In the genomic region with DNA sequence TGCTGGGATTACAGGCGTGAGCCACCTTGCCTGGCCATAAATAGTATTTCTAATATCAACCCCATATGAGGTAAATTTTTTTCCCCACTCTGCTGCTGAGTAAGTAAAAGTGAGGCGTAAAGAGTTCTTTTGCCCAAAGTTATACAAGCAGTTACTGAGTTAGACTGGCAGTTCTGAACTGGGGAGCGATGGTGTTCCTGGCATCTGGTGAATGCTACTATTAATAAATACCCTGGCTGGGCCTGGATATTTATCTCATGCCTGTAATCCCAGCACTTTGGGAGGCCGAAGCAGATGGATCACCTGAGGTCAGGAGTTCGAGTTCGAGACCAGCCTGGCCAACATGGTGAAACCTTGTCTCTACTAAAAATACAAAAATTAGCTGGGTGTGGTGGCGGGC, we compare ENCODE assay signal across 10 cellular contexts. TPM values are rescaled to one million over a fixed set of nuclear protein-coding genes. Genes with fewer than 3 reads are reported as not detected.
DNase-seq lines count a peak whose midpoint lies in the region; ATAC-seq and TF ChIP-seq lines count a peak whose summit lies in the region.
"Not testable (repeated sequence)": the region's sequence is repeated elsewhere in the genome, so short reads cannot be mapped to it uniquely, and the experiment has no call there.
"Had no signal": no experiment of that assay in that cellular context is flagged by ENCODE, and none has a peak within 500 bp of the region (broad histone marks: within the 10 kb centered on the region; RNA-seq: fewer than 3 reads in every experiment).

No MANE protein-coding gene starts in this region.

- DNase-seq in AG04450 (ENCODE audit: low read depth, low spot score); HAP-1 (ENCODE audit: low spot score in 2 of 2); PC-3; activated T-cell treated with anti-CD3 and anti-CD28 coated beads, Interleukin-2, amount 50 U/mL, for 24 hours; mammary epithelial cell: not testable (repeated sequence)

- POLR2A ChIA-PET in AG04450 (lab: Yijun Ruan, JAX) = not testable (repeated sequence)
- POLR2A ChIA-PET in PC-3 (lab: Charles Lee; ENCODE audit: unreplicated experiment) = interaction anchor here (0.6 kb wide), 1 partner anchor 486 kb away, joined by 3 read pairs; no protein-coding TSS in a partner anchor

- ATAC-seq in PC-3, gastroesophageal sphincter: not testable (repeated sequence)

- H4K20me1 ChIP-seq in PC-3 (ENCODE audit: low read length) = peaks cover 51% of the 10 kb centered on the region
- H4K20me1 ChIP-seq in mammary epithelial cell (ENCODE audit: insufficient read depth, low read length) = not testable (repeated sequence)

- H2AFZ ChIP-seq in PC-3 (ENCODE audit: low read length); mammary epithelial cell (ENCODE audit: low read depth, low read length): not testable (repeated sequence)

- H3K9me2 ChIP-seq in PC-3 (replicated peaks; ENCODE audit: low read length) = not testable (repeated sequence)

- H3K4me1 Mint-ChIP-seq in activated T-cell treated with anti-CD3 and anti-CD28 coated beads, Interleukin-2, amount 50 U/mL, for 24 hours (ENCODE audit: low read depth) = peaks cover 61% of the 10 kb centered on the region

- H3K4me2 ChIP-seq in PC-3 (ENCODE audit: low read length) (peak overlapping the region; percentile 98), mammary epithelial cell (ENCODE audit: insufficient read depth, low read depth, low read length) (peak overlapping the region; percentile 76)

- H3K9me3 ChIP-seq in AG04450 (ENCODE audit: control insufficient read depth, insufficient read depth, low read length); HAP-1; PC-3 (ENCODE audit: low read length); mammary epithelial cell (replicated peaks; ENCODE audit: insufficient read depth, low read length); gastroesophageal sphincter; mesodermal cell (ENCODE audit: control insufficient read depth, low read length): not testable (repeated sequence)

- CTCF ChIA-PET in AG04450 (lab: Charles Lee) (interaction anchor here (1.3 to 4.3 kb wide), 4 partner anchors 36 to 122 kb away, joined by 3 to 23 read pairs (median 7); no protein-coding TSS in a partner anchor), PC-3 (lab: Charles Lee) (interaction anchor here (1.1 to 2.0 kb wide), 2 partner anchors 33 to 65 kb away, joined by 3 to 10 read pairs; no protein-coding TSS in a partner anchor), mammary epithelial cell (lab: Charles Lee; ENCODE audit: low non-redundant PET) (interaction anchor here (0.5 kb wide), 1 partner anchor 19 kb away, joined by 4 read pairs; no protein-coding TSS in a partner anchor)

- peak overlapping the region; percentile 95 for H3K4me3 ChIP-seq in AG04450 (ENCODE audit: low read depth, low read length)
- H3K4me3 ChIP-seq in HAP-1 = peak overlapping the region; percentile 89
- H3K4me3 ChIP-seq in PC-3 (ENCODE audit: low read length) = peak overlapping the region; percentile 91
- H3K4me3 ChIP-seq in mammary epithelial cell (replicated peaks in 1 of 3; ENCODE audit: insufficient read depth in 1 of 3, low read depth in 2 of 3, low read length in 3 of 3) = peak overlapping the region; percentile 61 to 89 (median 86)
- H3K4me3 ChIP-seq in gastroesophageal sphincter = peak overlapping the region in 1 of 2 donors; percentile 76
- H3K4me3 ChIP-seq in mesodermal cell (ENCODE audit: extremely low read depth, insufficient read depth, low read length, poor library complexity, severe bottlenecking) = peak overlapping the region; percentile 85
- H3K4me3 ChIP-seq in skin epidermis = peak overlapping the region in 4 of 7 experiments; percentile 53 to 88 (median 65)

- dilution Hi-C loops in mammary epithelial cell (cut with HindIII; ENCODE audit: low sequenced_read_pairs) = not testable (repeated sequence)

- peak overlapping the region; percentile 99 for H3K4me3 Mint-ChIP-seq in activated T-cell treated with anti-CD3 and anti-CD28 coated beads, Interleukin-2, amount 50 U/mL, for 24 hours

- H3K27ac Mint-ChIP-seq in activated T-cell treated with anti-CD3 and anti-CD28 coated beads, Interleukin-2, amount 50 U/mL, for 24 hours = peak overlapping the region; percentile 100

- H3K9ac ChIP-seq in PC-3 (ENCODE audit: low read length) (peak overlapping the region; percentile 99), mammary epithelial cell (ENCODE audit: insufficient read depth, low read length) (peak overlapping the region; percentile 100)

- TF ChIP-seq POLR2A in gastroesophageal sphincter (IDR thresholded peaks at IDR 0.05) = not testable (repeated sequence)

- in situ Hi-C loops in HAP-1 (cut with MboI; ENCODE audit: low sequenced_read_pairs); mammary epithelial cell (cut with MboI; ENCODE audit: low sequenced_read_pairs in 2 of 2): not testable (repeated sequence)

- H3K36me3 ChIP-seq in HAP-1 (replicated peaks) (peaks cover 63% of the 10 kb centered on the region), PC-3 (ENCODE audit: low read depth, low read length) (peaks cover 42% of the 10 kb centered on the region), mammary epithelial cell (ENCODE audit: insufficient read depth, low read length) (peaks cover 19% of the 10 kb centered on the region), gastroesophageal sphincter (peaks cover 0 to 25% of the 10 kb centered on the region in 2 donors), mesodermal cell (ENCODE audit: control insufficient read depth, insufficient read depth, low read length) (peaks cover 54% of the 10 kb centered on the region)

- H3K27me3 Mint-ChIP-seq in activated T-cell treated with anti-CD3 and anti-CD28 coated beads, Interleukin-2, amount 50 U/mL, for 24 hours = not testable (repeated sequence)

- H3K4me1 ChIP-seq in HAP-1 (peaks cover 37% of the 10 kb centered on the region), PC-3 (ENCODE audit: insufficient read depth, low read length) (peaks cover 52% of the 10 kb centered on the region), mammary epithelial cell (ENCODE audit: insufficient read depth, low read length) (peaks cover 54% of the 10 kb centered on the region), gastroesophageal sphincter (peaks cover 5 to 73% (median 22%) of the 10 kb centered on the region in 3 donors), mesodermal cell (ENCODE audit: control insufficient read depth, insufficient read depth, low read length, poor library complexity, severe bottlenecking) (peaks cover 26% of the 10 kb centered on the region)

- H3K36me3 Mint-ChIP-seq in activated T-cell treated with anti-CD3 and anti-CD28 coated beads, Interleukin-2, amount 50 U/mL, for 24 hours (ENCODE audit: low read depth) = peaks cover 75% of the 10 kb centered on the region

- intact Hi-C loops in PC-3 (cut with micrococcal nuclease) (loop anchor here (2.0 to 5.0 kb wide), 2 partner anchors 19 to 113 kb away; no protein-coding TSS in a partner anchor), mammary epithelial cell (cut with micrococcal nuclease) (loop anchor here (5.0 kb wide), 1 partner anchor 168 kb away; a partner anchor contains a TSS)

- WGBS in mammary epithelial cell (ENCODE audit: low coverage, missing lambda C conversion rate) = 72% methylated on average over 6 of the region's 7 CpGs
- WGBS in gastroesophageal sphincter (ENCODE audit: low coverage in 1 of 2), 2 donors = 39 to 66% methylated on average over 2 to 6 of the region's 7 CpGs
- WGBS in mesodermal cell (ENCODE audit: insufficient coverage in 2 of 2), 2 experiments = 95 to 96% methylated on average over 4 to 5 of the region's 7 CpGs

- H3K9me3 Mint-ChIP-seq in activated T-cell treated with anti-CD3 and anti-CD28 coated beads, Interleukin-2, amount 50 U/mL, for 24 hours = not testable (repeated sequence)

- not testable (repeated sequence) for TF ChIP-seq CTCF in AG04450 (IDR thresholded peaks at IDR 0.05; ENCODE audit: low read depth, low read length); PC-3 (conservative IDR thresholded peaks at IDR 0.05; ENCODE audit: low read depth, low read length); mammary epithelial cell (conservative IDR thresholded peaks at IDR 0.05 in 1 of 2, IDR thresholded peaks at IDR 0.05 in 1 of 2; ENCODE audit: extremely low read depth in 1 of 2, insufficient read depth in 1 of 2, low read depth in 1 of 2, low read length in 2 of 2); gastroesophageal sphincter (IDR thresholded peaks at IDR 0.05)

- H3K27me3 ChIP-seq in AG04450 (ENCODE audit: control insufficient read depth, insufficient read depth, low read length); HAP-1 (ENCODE audit: low read depth); PC-3 (ENCODE audit: low read length); mammary epithelial cell (ENCODE audit: insufficient read depth, low read length); gastroesophageal sphincter: not testable (repeated sequence)

- peaks cover 69% of the 10 kb centered on the region for H3K79me2 ChIP-seq in PC-3 (ENCODE audit: low read length)
- H3K79me2 ChIP-seq in mammary epithelial cell (ENCODE audit: insufficient read depth, low read length) = peaks cover 70% of the 10 kb centered on the region

- BruUV-seq in PC-3 (replicated peaks; lab: Mats Ljungman, UMichigan); mammary epithelial cell (replicated peaks; lab: Mats Ljungman, UMichigan): not testable (repeated sequence)

- TF ChIP-seq EP300 in gastroesophageal sphincter (IDR thresholded peaks at IDR 0.05) = not testable (repeated sequence)

- H3F3A ChIP-seq in PC-3 (ENCODE audit: low read length, unreplicated experiment) = peaks cover 20% of the 10 kb centered on the region

- not testable (repeated sequence) for H3K27ac ChIP-seq in AG04450 (ENCODE audit: low read depth, low read length); mesodermal cell (ENCODE audit: low read depth, low read length, severe bottlenecking)
- peak overlapping the region; percentile 82 for H3K27ac ChIP-seq in PC-3 (ENCODE audit: low read length)
- H3K27ac ChIP-seq in mammary epithelial cell (ENCODE audit: insufficient read depth, low read depth, low read length) = peak overlapping the region; percentile 95
- H3K27ac ChIP-seq in gastroesophageal sphincter = peak overlapping the region in 3 of 4 donors; percentile 26 to 94 (median 90)
- peak overlapping the region in 9 of 21 experiments; percentile 1 to 98 (median 90) for H3K27ac ChIP-seq in skin epidermis

RNA-seq across cellular contexts. Expression of a gene that starts 19.6 kb away (rescaled TPM):
- polyA plus RNA-seq in AG04450 (2011; rRNA removed) = 0.69 and 1.9 TPM in 2 replicates
- 0.37 and 0.96 TPM in 2 replicates for polyA minus RNA-seq in AG04450 (2011; rRNA and poly(A)+ RNA removed)
- 0.86 and 2.5 TPM in 2 replicates for total RNA-seq in PC-3 (2014; rRNA removed)
- 1 to 10 TPM in 1 of 2 donors, under 1 TPM in 1; 0.66 to 1.2 TPM for total RNA-seq in mammary epithelial cell
- 0.71 TPM for polyA plus RNA-seq in mammary epithelial cell
- not detected for polyA minus RNA-seq in mammary epithelial cell
- 10 to 100 TPM in 1 of 4 donors, 1 to 10 TPM in 2, under 1 TPM in 1; 0.57 to 11.2 (median 2.3) TPM for total RNA-seq in gastroesophageal sphincter
- polyA plus RNA-seq in mesodermal cell (2013, experiment 1 of 2) = 5.8 TPM
- polyA plus RNA-seq in mesodermal cell (2013, experiment 2 of 2) = 9.9 TPM
- total RNA-seq: HT-29, kidney epithelial cell had no signal

RNA-seq across cellular contexts. Expression of a gene that starts 22.0 kb away (rescaled TPM):
- polyA plus RNA-seq in AG04450 (2011; rRNA removed) = 7.4 and 7.7 TPM in 2 replicates
- 3.1 and 5.3 TPM in 2 replicates for polyA minus RNA-seq in AG04450 (2011; rRNA and poly(A)+ RNA removed)
- 0.40 and 0.62 TPM in 2 replicates for total RNA-seq in PC-3 (2014; rRNA removed)
- total RNA-seq in mammary epithelial cell = 10 to 100 TPM in 1 of 2 donors, 1 to 10 TPM in 1; 3.3 to 17.0 TPM
- 18.8 TPM for polyA plus RNA-seq in mammary epithelial cell
- polyA minus RNA-seq in mammary epithelial cell = 18.6 TPM
- total RNA-seq in gastroesophageal sphincter = 10 to 100 TPM; 12.6 to 23.2 (median 18.8) TPM
- polyA plus RNA-seq in mesodermal cell (2013, experiment 1 of 2) = 18.2 TPM
- polyA plus RNA-seq in mesodermal cell (2013, experiment 2 of 2) = 19.4 TPM
- total RNA-seq: HT-29 had no signal

RNA-seq across cellular contexts. Expression of a gene that starts 26.2 kb away (rescaled TPM):
- polyA plus RNA-seq in AG04450 (2011; rRNA removed) = 0.17 and 0.36 TPM in 2 replicates
- 0.83 TPM in 1 of 2 replicates, not detected in the other for polyA minus RNA-seq in AG04450 (2011; rRNA and poly(A)+ RNA removed)
- 1.0 and 6.4 TPM in 2 replicates for total RNA-seq in PC-3 (2014; rRNA removed)
- 100 to 1,000 TPM in 1 of 2 donors, 10 to 100 TPM in 1; 65.1 to 221 TPM for total RNA-seq in mammary epithelial cell
- 48.7 TPM for polyA plus RNA-seq in mammary epithelial cell
- polyA minus RNA-seq in mammary epithelial cell = 31.0 TPM
- total RNA-seq in gastroesophageal sphincter = 10 to 100 TPM in 2 of 4 donors, 1 to 10 TPM in 2; 5.4 to 27.1 (median 10.6) TPM
- 0.52 TPM for polyA plus RNA-seq in mesodermal cell (2013, experiment 1 of 2)
- polyA plus RNA-seq in mesodermal cell (2013, experiment 2 of 2) = 0.25 TPM

RNA-seq across cellular contexts. Expression of a gene that starts 58.2 kb away (rescaled TPM):
- polyA plus RNA-seq in AG04450 (2011; rRNA removed) (5.4 and 8.7 TPM in 2 replicates), mammary epithelial cell (30.6 TPM)
- polyA minus RNA-seq in AG04450 (2011; rRNA and poly(A)+ RNA removed) = 6.8 and 7.7 TPM in 2 replicates
- total RNA-seq in PC-3 (2014; rRNA removed) (52.3 and 74.8 TPM in 2 replicates), mammary epithelial cell (10 to 100 TPM; 22.0 to 51.3 TPM), gastroesophageal sphincter (10 to 100 TPM in 1 of 4 donors, 1 to 10 TPM in 3; 7.3 to 20.5 (median 8.5) TPM)
- 21.1 TPM for polyA minus RNA-seq in mammary epithelial cell
- 9.0 TPM for polyA plus RNA-seq in mesodermal cell (2013, experiment 1 of 2)
- polyA plus RNA-seq in mesodermal cell (2013, experiment 2 of 2) = 8.2 TPM
